ENCODE assay signal across 19 cellular contexts in genomic region chr5:78046006-78046405, GRCh38.
DNase-seq lines count a peak whose midpoint lies in the region; ATAC-seq and TF ChIP-seq lines count a peak whose summit lies in the region.
"Had no signal": no experiment of that assay in that cellular context is flagged by ENCODE, and none has a peak within 500 bp of the region (broad histone marks: within the 10 kb centered on the region; RNA-seq: fewer than 3 reads in every experiment).

No MANE protein-coding gene starts in this region.

- H3K9ac ChIP-seq in NT2/D1 (ENCODE audit: insufficient read length, low read depth) (no peak overlapping the region), endodermal cell (ENCODE audit: extremely low read depth, low read length, poor library complexity, severe bottlenecking) (no peak overlapping the region)
- H3K9ac ChIP-seq: GM23248 had no signal

- H3K4me3 ChIP-seq in NT2/D1 (ENCODE audit: insufficient read length, low read depth) (no peak overlapping the region), endodermal cell (ENCODE audit: low read length) (no peak overlapping the region), testis (no peak overlapping the region), dorsolateral prefrontal cortex (no peak overlapping the region)
- H3K4me3 ChIP-seq: GM23248 had no signal

- intact Hi-C loops in testis (cut with DNase I; ENCODE audit: low total_unique reads) = no loop called here
- intact Hi-C loops in dorsolateral prefrontal cortex (cut with DNase I) = no loop called here

- no peaks in the 10 kb centered on the region for H3K27me3 ChIP-seq in NT2/D1 (ENCODE audit: insufficient read depth, insufficient read length)
- no peaks in the 10 kb centered on the region for H3K27me3 ChIP-seq in endodermal cell (ENCODE audit: control insufficient read depth, insufficient read depth, low read length, poor library complexity, severe bottlenecking)
- H3K27me3 ChIP-seq in testis = no peaks in the 10 kb centered on the region
- H3K27me3 ChIP-seq in dorsolateral prefrontal cortex = no peaks in the 10 kb centered on the region

- peak; percentile 84 for DNase-seq in ELF-1 (ENCODE audit: low read depth, low spot score)
- DNase-seq in NT2/D1 (ENCODE audit: low read depth, low spot score) = peak; percentile 3
- DNase-seq in endodermal cell = peak; percentile 87
- DNase-seq in iPS-NIHi11 (ENCODE audit: low spot score) = peak; percentile 23
- DNase-seq in testis = no peak
- no peak for DNase-seq in dorsolateral prefrontal cortex
- DNase-seq: CD8-positive, alpha-beta T cell; COR-L47; DMS153; DMS79 treated with DMSO at 0.1 percent for 48 hours; EL; GDM1; GM23248; HCEC 1CT; HFFc6 had no signal

- no peaks in the 10 kb centered on the region for H3K4me1 ChIP-seq in NT2/D1 (ENCODE audit: insufficient read depth, insufficient read length)
- no peaks in the 10 kb centered on the region for H3K4me1 ChIP-seq in endodermal cell (ENCODE audit: control insufficient read depth, insufficient read depth, low read length)
- no peaks in the 10 kb centered on the region for H3K4me1 ChIP-seq in testis

- H3K36me3 Mint-ChIP-seq in endodermal cell (ENCODE audit: low read depth) = peaks cover 13% of the 10 kb centered on the region

- no peaks in the 10 kb centered on the region for H3K9me3 ChIP-seq in NT2/D1 (ENCODE audit: insufficient read depth, low read length)
- H3K9me3 ChIP-seq in endodermal cell (ENCODE audit: control insufficient read depth, low read length) = no peaks in the 10 kb centered on the region
- no peaks in the 10 kb centered on the region for H3K9me3 ChIP-seq in testis

- no peak for TF ChIP-seq POLR2A in testis (IDR thresholded peaks at IDR 0.05)

- WGBS in endodermal cell (ENCODE audit: insufficient coverage in 1 of 2, insufficient read length in 1 of 2), 2 experiments = 79 to 89% methylated on average over 5 to 9 of the region's 9 CpGs
- WGBS in testis, 2 donors = 94 to 97% methylated on average over 9 of the region's 9 CpGs

- ATAC-seq in HG02981 (IDR thresholded peaks at IDR 0.05; ENCODE audit: unreplicated experiment) (no peak), GM21737 (IDR thresholded peaks at IDR 0.05; ENCODE audit: unreplicated experiment) (no peak)
- ATAC-seq: CD8-positive, alpha-beta T cell had no signal

- peaks cover 6% of the 10 kb centered on the region for H3K9me3 Mint-ChIP-seq in endodermal cell
- H3K9me3 Mint-ChIP-seq: CD8-positive, alpha-beta T cell; HFFc6 had no signal

- H3K36me3 ChIP-seq in NT2/D1 (ENCODE audit: insufficient read depth, insufficient read length, low read length) (no peaks in the 10 kb centered on the region), endodermal cell (ENCODE audit: control insufficient read depth, insufficient read depth, low read length) (no peaks in the 10 kb centered on the region), testis (ENCODE audit: low read depth, missing control alignments) (no peaks in the 10 kb centered on the region)

- no peaks in the 10 kb centered on the region for H3K27me3 Mint-ChIP-seq in endodermal cell (ENCODE audit: insufficient read depth)

- peaks cover 5% of the 10 kb centered on the region for H3K4me1 Mint-ChIP-seq in endodermal cell
- H3K4me1 Mint-ChIP-seq: CD14-positive monocyte had no signal

- H3K27ac Mint-ChIP-seq in endodermal cell = no peak overlapping the region
- H3K27ac Mint-ChIP-seq: CD14-positive monocyte; CD8-positive, alpha-beta T cell; HFFc6 had no signal

- H3K27ac ChIP-seq in endodermal cell (ENCODE audit: low read depth, low read length) = no peak overlapping the region
- H3K27ac ChIP-seq in testis = no peak overlapping the region
- no peak overlapping the region for H3K27ac ChIP-seq in dorsolateral prefrontal cortex
- H3K27ac ChIP-seq: 22Rv1, GM23248 had no signal

- no peak for TF ChIP-seq CTCF in endodermal cell (conservative IDR thresholded peaks at IDR 0.05)
- no peak for TF ChIP-seq CTCF in testis (IDR thresholded peaks at IDR 0.05)
- no peak for TF ChIP-seq CTCF in dorsolateral prefrontal cortex (IDR thresholded peaks at IDR 0.05 in 54 of 56, conservative IDR thresholded peaks at IDR 0.05 in 2 of 56; ENCODE audit: low read depth in 1 of 56, partially characterized antibody in 56 of 56)

- no peak overlapping the region for H3K4me3 Mint-ChIP-seq in endodermal cell
- H3K4me3 Mint-ChIP-seq: CD14-positive monocyte; CD8-positive, alpha-beta T cell; HFFc6 had no signal

Comparison
In these comparisons a context has a peak if more than half of its experiments do, and no peak if none do; other contexts are left out.
1. DNase-seq: peak in ELF-1 (single experiment), NT2/D1 (single experiment), endodermal cell (single experiment) and iPS-NIHi11 (single experiment); none in testis (single experiment) and dorsolateral prefrontal cortex (0 of 10).